In genomic region chr13:22993148-22993547, GRCh38 we compare ENCODE assay signal across 20 cellular contexts.
DNase-seq lines count a peak whose midpoint lies in the region; ATAC-seq, FAIRE-seq and TF ChIP-seq lines count a peak whose summit lies in the region.
"Had no signal": no experiment of that assay in that cellular context is flagged by ENCODE, and none has a peak within 500 bp of the region (broad histone marks: within the 10 kb centered on the region; RNA-seq: fewer than 3 reads in every experiment).

No MANE protein-coding gene starts in this region.

- intact Hi-C loops in A673 (cut with micrococcal nuclease; ENCODE audit: unreplicated experiment) (no loop called here), GM12878 (cut with micrococcal nuclease; ENCODE audit: unreplicated experiment) (no loop called here)

- CTCF ChIA-PET in A673 (lab: Charles Lee), result no interaction called here
- CTCF ChIA-PET in GM12878 (lab: Yijun Ruan, JAX), result interaction anchor here (1.1 to 2.3 kb wide), 3 partner anchors 16 to 191 kb away, joined by 3 to 9 read pairs (median 3); no protein-coding TSS in a partner anchor

- H3K4me2 ChIP-seq in GM12878 (ENCODE audit: control insufficient read depth, insufficient read depth), result no peak overlapping the region

- no peak overlapping the region for H3K9ac ChIP-seq in GM12878 (ENCODE audit: control insufficient read depth, insufficient read depth, low read length)

- DNase-seq in A673 (ENCODE audit: low spot score), result no peak
- no peak for DNase-seq in GM12878 (ENCODE audit: low read depth, low spot score)
- DNase-seq in neural crest cell (ENCODE audit: low read depth, low spot score), result no peak
- DNase-seq in HK-2 (ENCODE audit: unreplicated experiment), result no peak
- DNase-seq in germinal center (ENCODE audit: low spot score), result no peak
- no peak for DNase-seq in mesothelial cell of epicardium (ENCODE audit: low spot score in 2 of 2, unreplicated experiment in 2 of 2)
- DNase-seq: 8988T; CD4-positive, CD25-positive, alpha-beta regulatory T cell; DMS53; HCEC 1CT; KBM-7; NCI-H1105; NCI-H2029; NCI-H446 treated with DMSO at 0.1 percent for 48 hours; SHP77 had no signal

- H2AFZ ChIP-seq in GM12878 (ENCODE audit: control insufficient read depth, low read depth, low read length), result no peak overlapping the region

- H3K36me3 ChIP-seq in A673 (ENCODE audit: insufficient read depth, low read length, poor library complexity, severe bottlenecking) (no peaks in the 10 kb centered on the region), GM12878 (ENCODE audit: control insufficient read depth in 2 of 2, insufficient read depth in 2 of 2, low read length in 1 of 2) (no peaks in the 10 kb centered on the region)

- no peaks in the 10 kb centered on the region for H3K27me3 ChIP-seq in A673 (replicated peaks; ENCODE audit: insufficient read depth, low read depth, low read length, poor library complexity)
- H3K27me3 ChIP-seq in GM12878 (replicated peaks in 1 of 2; ENCODE audit: control insufficient read depth in 2 of 2, insufficient read depth in 2 of 2, low read length in 1 of 2), result no peaks in the 10 kb centered on the region

- SMC1A ChIA-PET in GM12878 (lab: Charles Lee; ENCODE audit: uncharacterized antibody, unreplicated experiment), result interaction anchor here (1.2 kb wide), 1 partner anchor 192 kb away, joined by 3 read pairs; no protein-coding TSS in a partner anchor

- in situ Hi-C loops in GM12878 (cut with MboI), result no loop called here

- peaks cover 4% of the 10 kb centered on the region for H3K9me3 Mint-ChIP-seq in neural crest cell
- peaks cover 5% of the 10 kb centered on the region for H3K9me3 Mint-ChIP-seq in mesothelial cell of epicardium

- no peaks in the 10 kb centered on the region for H3K9me3 ChIP-seq in A673 (ENCODE audit: low read depth, low read length, poor library complexity, severe bottlenecking)
- H3K9me3 ChIP-seq in GM12878 (replicated peaks; ENCODE audit: control insufficient read depth, insufficient read depth, low read length), result no peaks in the 10 kb centered on the region

- no peak overlapping the region for H3K4me3 ChIP-seq in A673 (ENCODE audit: low read depth, low read length, poor library complexity, severe bottlenecking)
- no peak overlapping the region for H3K4me3 ChIP-seq in GM12878

- RAD21 ChIA-PET in GM12878 (lab: Charles Lee; ENCODE audit: unreplicated experiment), result interaction anchor here (2.3 kb wide), 2 partner anchors 27 to 191 kb away, joined by 9 to 12 read pairs; no protein-coding TSS in a partner anchor

- TF ChIP-seq CTCF in A673 (conservative IDR thresholded peaks at IDR 0.05; ENCODE audit: low read depth, low read length), result no peak
- no peak for TF ChIP-seq CTCF in GM12878 (IDR thresholded peaks at IDR 0.05 in 2 of 3, conservative IDR thresholded peaks at IDR 0.05 in 1 of 3; ENCODE audit: control insufficient read depth in 2 of 3, extremely low read depth in 1 of 3, insufficient read depth in 1 of 3, low read depth in 3 of 3, low read length in 3 of 3)
- TF ChIP-seq CTCF in neural crest cell (conservative IDR thresholded peaks at IDR 0.05), result no peak
- no peak for TF ChIP-seq CTCF in mesothelial cell of epicardium (IDR thresholded peaks at IDR 0.05; ENCODE audit: unreplicated experiment)

- TF ChIP-seq RAD21 in GM12878 (IDR thresholded peaks at IDR 0.05; ENCODE audit: insufficient read depth, low read depth, low read length), result no peak

- no peak for TF ChIP-seq EP300 in GM12878 (IDR thresholded peaks at IDR 0.05; ENCODE audit: borderline replicate concordance in 1 of 2, control insufficient read depth in 1 of 2, low read depth in 2 of 2, low read length in 2 of 2)

- ATAC-seq in HG03565 (IDR thresholded peaks at IDR 0.05; ENCODE audit: unreplicated experiment), result peak; percentile 56
- peak; percentile 82 for ATAC-seq in GM12878
- no peak for ATAC-seq in HG03108 (IDR thresholded peaks at IDR 0.05; ENCODE audit: unreplicated experiment)
- ATAC-seq: Panc1 had no signal

- H4K20me1 ChIP-seq in GM12878 (ENCODE audit: control insufficient read depth, insufficient read depth), result no peaks in the 10 kb centered on the region

- H3K27ac ChIP-seq in A673 (ENCODE audit: low read depth, low read length, poor library complexity, severe bottlenecking) (peak overlapping the region; percentile 53), GM12878 (ENCODE audit: control insufficient read depth, insufficient read depth) (no peak overlapping the region)
- H3K27ac ChIP-seq: RWPE1 had no signal

- H3K36me3 Mint-ChIP-seq in neural crest cell (ENCODE audit: low read depth) (no peaks in the 10 kb centered on the region), mesothelial cell of epicardium (no peaks in the 10 kb centered on the region)
- H3K36me3 Mint-ChIP-seq: CD4-positive, CD25-positive, alpha-beta regulatory T cell had no signal

- H3K4me3 Mint-ChIP-seq in neural crest cell (no peak overlapping the region), mesothelial cell of epicardium (no peak overlapping the region)
- H3K4me3 Mint-ChIP-seq: CD4-positive, CD25-positive, alpha-beta regulatory T cell had no signal

- POLR2A ChIA-PET in A673 (lab: Charles Lee; ENCODE audit: low non-redundant PET), result no interaction called here
- POLR2A ChIA-PET in GM12878 (lab: Charles Lee), result no interaction called here

- H3K79me2 ChIP-seq in GM12878 (ENCODE audit: control insufficient read depth, insufficient read depth, low read length), result no peaks in the 10 kb centered on the region

- H3K27ac Mint-ChIP-seq in neural crest cell (ENCODE audit: unreplicated experiment), result peak overlapping the region; percentile 63
- H3K27ac Mint-ChIP-seq in mesothelial cell of epicardium, result no peak overlapping the region
- H3K27ac Mint-ChIP-seq: CD4-positive, CD25-positive, alpha-beta regulatory T cell had no signal

- no peak for FAIRE-seq in GM12878 (lab: Jason Lieb, UNC)
- FAIRE-seq: H1 had no signal

- no peak for TF ChIP-seq POLR2A in GM12878 (IDR thresholded peaks at IDR 0.05; ENCODE audit: low read depth, low read length)

- H3K4me1 ChIP-seq in A673 (ENCODE audit: insufficient read depth, low read length, poor library complexity, severe bottlenecking) (peaks cover 8% of the 10 kb centered on the region), GM12878 (ENCODE audit: control insufficient read depth, insufficient read depth, low read length) (no peaks in the 10 kb centered on the region)

- BruUV-seq in A673 (replicated peaks; lab: Mats Ljungman, UMichigan) (no TSS peak), GM12878 (replicated peaks; lab: Mats Ljungman, UMichigan) (no TSS peak)

- no peaks in the 10 kb centered on the region for H3K27me3 Mint-ChIP-seq in neural crest cell (ENCODE audit: low read depth)
- no peaks in the 10 kb centered on the region for H3K27me3 Mint-ChIP-seq in mesothelial cell of epicardium (ENCODE audit: low read depth)

- 0% methylated on average over 1 of the region's 1 CpG for WGBS in GM12878 (ENCODE audit: insufficient coverage, insufficient replicate concordance, low lambda C conversion rate, missing lambda C conversion rate)

- peaks cover 10% of the 10 kb centered on the region for H3K4me1 Mint-ChIP-seq in neural crest cell
- H3K4me1 Mint-ChIP-seq in mesothelial cell of epicardium, result peaks cover 2% of the 10 kb centered on the region
- H3K4me1 Mint-ChIP-seq: CD4-positive, CD25-positive, alpha-beta regulatory T cell had no signal

TF ChIP-seq in GM12878, 131 proteins besides CTCF, POLR2A, EP300 and RAD21:
- TF ChIP-seq, protein P1, sequence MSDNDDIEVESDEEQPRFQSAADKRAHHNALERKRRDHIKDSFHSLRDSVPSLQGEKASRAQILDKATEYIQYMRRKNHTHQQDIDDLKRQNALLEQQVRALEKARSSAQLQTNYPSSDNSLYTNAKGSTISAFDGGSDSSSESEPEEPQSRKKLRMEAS (IDR thresholded peaks at IDR 0.05; ENCODE audit: low read depth, low read length), result no peak
- TF ChIP-seq JUND (IDR thresholded peaks at IDR 0.05; ENCODE audit: low read depth, low read length) (0 out of 2 replicates have a peak, but pooled peaks have one; percentile 29), JUNB (IDR thresholded peaks at IDR 0.05) (peak; percentile 64), TCF7 (IDR thresholded peaks at IDR 0.05; ENCODE audit: borderline replicate concordance) (no peak)
- TF ChIP-seq, protein P2, sequence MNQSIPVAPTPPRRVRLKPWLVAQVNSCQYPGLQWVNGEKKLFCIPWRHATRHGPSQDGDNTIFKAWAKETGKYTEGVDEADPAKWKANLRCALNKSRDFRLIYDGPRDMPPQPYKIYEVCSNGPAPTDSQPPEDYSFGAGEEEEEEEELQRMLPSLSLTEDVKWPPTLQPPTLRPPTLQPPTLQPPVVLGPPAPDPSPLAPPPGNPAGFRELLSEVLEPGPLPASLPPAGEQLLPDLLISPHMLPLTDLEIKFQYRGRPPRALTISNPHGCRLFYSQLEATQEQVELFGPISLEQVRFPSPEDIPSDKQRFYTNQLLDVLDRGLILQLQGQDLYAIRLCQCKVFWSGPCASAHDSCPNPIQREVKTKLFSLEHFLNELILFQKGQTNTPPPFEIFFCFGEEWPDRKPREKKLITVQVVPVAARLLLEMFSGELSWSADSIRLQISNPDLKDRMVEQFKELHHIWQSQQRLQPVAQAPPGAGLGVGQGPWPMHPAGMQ (IDR thresholded peaks at IDR 0.05; ENCODE audit: borderline replicate concordance), result no peak
